Comparison of ENCODE assay signal across 1 cellular context in the genomic region with DNA sequence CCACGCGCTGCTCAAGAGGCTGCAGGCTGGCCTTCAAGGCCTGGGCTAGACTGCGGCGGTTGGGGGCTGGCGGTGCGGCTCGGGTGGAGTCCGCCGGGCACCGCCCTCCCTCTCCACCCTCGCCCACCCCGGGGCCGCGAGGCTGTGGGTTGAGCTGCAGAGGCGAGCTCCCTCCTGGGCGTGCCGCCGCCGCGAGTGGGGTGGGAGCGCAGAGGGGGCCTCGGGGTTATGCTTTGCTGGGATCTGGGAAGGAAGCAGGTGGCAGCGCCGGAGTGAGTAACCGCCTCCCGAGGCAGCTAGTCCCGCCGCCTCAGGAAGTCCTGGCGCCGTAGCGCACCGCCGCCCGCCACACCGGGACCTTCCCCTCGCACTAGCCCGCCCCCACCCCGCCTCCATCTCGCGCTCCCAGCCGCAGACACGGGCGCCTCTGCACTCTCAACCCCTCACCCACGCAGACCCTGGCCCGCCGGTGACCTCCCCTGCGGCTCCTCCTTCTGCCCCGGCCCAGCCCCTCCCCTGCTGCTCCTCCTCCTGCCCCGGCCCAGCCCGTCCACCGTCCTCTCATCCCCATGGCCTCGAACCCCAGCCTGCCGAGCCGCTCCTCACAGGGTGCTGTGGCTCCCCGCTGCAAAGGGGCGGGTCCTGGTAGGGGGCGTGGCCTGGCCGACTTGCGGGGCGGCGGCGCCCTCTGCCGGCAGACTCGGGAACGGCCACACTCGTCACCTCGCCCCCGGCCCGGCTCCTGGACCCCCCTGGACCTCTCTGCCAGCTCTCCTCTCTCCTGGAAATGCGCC.
TF ChIP-seq lines count a peak whose summit lies in the region.

No MANE protein-coding gene starts in this region.

TF ChIP-seq in HepG2, 621 proteins besides CTCF, POLR2A, EP300 and RAD21 (continued from another document and continues in another):
- TF ChIP-seq ZMYM2 (CRISPR knock-in tag; IDR thresholded peaks at IDR 0.05) (peak; percentile 35; the same call in 1 of the 2 replicates), EEA1 (CRISPR knock-in tag; IDR thresholded peaks at IDR 0.05; ENCODE audit: borderline replicate concordance) (0 out of 2 replicates have a peak, but pooled peaks have one; percentile 40), AGO1 (IDR thresholded peaks at IDR 0.05; ENCODE audit: low read depth, low read length, poor library complexity, severe bottlenecking) (peak; percentile 34), ZNF143 (CRISPR knock-in tag; IDR thresholded peaks at IDR 0.05) (no peak), ZNF432 (CRISPR knock-in tag; IDR thresholded peaks at IDR 0.05; ENCODE audit: borderline replicate concordance) (no peak), STAG1 (CRISPR knock-in tag; IDR thresholded peaks at IDR 0.05) (peak; percentile 76), SMAD1 (CRISPR knock-in tag; IDR thresholded peaks at IDR 0.05; ENCODE audit: borderline replicate concordance, low read depth) (peak; percentile 77; the same call in 1 of the 2 replicates), NONO (IDR thresholded peaks at IDR 0.05) (no peak), NONO (CRISPR knock-in tag; conservative IDR thresholded peaks at IDR 0.05) (peak; percentile 87), TAF15 (IDR thresholded peaks at IDR 0.05; ENCODE audit: low read depth, low read length, poor library complexity, severe bottlenecking) (no peak), TCF12 (IDR thresholded peaks at IDR 0.05) (no peak), TCF12 (CRISPR knock-in tag; IDR thresholded peaks at IDR 0.05) (no peak; the same call in 1 of the 2 replicates), NFYB (CRISPR knock-in tag; IDR thresholded peaks at IDR 0.05) (no peak), GATAD1 (CRISPR knock-in tag; IDR thresholded peaks at IDR 0.05) (0 out of 2 replicates have a peak, but pooled peaks have one; percentile 21), SRF (IDR thresholded peaks at IDR 0.05; ENCODE audit: low read depth, low read length) (0 out of 2 replicates have a peak, but pooled peaks have one; percentile 3), GATA4 (IDR thresholded peaks at IDR 0.05; ENCODE audit: borderline replicate concordance, low read depth) (no peak), SAP130 (CRISPR knock-in tag; IDR thresholded peaks at IDR 0.05; ENCODE audit: low read depth) (peak; percentile 51), SP4 (CRISPR knock-in tag; IDR thresholded peaks at IDR 0.05) (peak; percentile 95), ZNF768 (CRISPR knock-in tag; IDR thresholded peaks at IDR 0.05) (peak; percentile 10; the same call in 1 of the 2 replicates), ZNF546 (CRISPR knock-in tag; conservative IDR thresholded peaks at IDR 0.05) (0 out of 2 replicates have a peak, but pooled peaks have one; percentile 38), KLF15 (CRISPR knock-in tag; IDR thresholded peaks at IDR 0.05; ENCODE audit: borderline replicate concordance) (0 out of 2 replicates have a peak, but pooled peaks have one; percentile 56), MIER3 (CRISPR knock-in tag; IDR thresholded peaks at IDR 0.05; ENCODE audit: borderline replicate concordance) (peak; percentile 17; the same call in 1 of the 2 replicates), SALL1 (CRISPR knock-in tag; IDR thresholded peaks at IDR 0.05) (peak; percentile 61), KDM2A (CRISPR knock-in tag; IDR thresholded peaks at IDR 0.05; ENCODE audit: borderline replicate concordance, low read depth) (peak; percentile 41; the same call in 1 of the 2 replicates), MED1 (CRISPR knock-in tag; IDR thresholded peaks at IDR 0.05) (peak; percentile 46; the same call in 1 of the 2 replicates), RARA (CRISPR knock-in tag; IDR thresholded peaks at IDR 0.05) (0 out of 2 replicates have a peak, but pooled peaks have one; percentile 1), DPF2 (CRISPR knock-in tag; IDR thresholded peaks at IDR 0.05; ENCODE audit: borderline replicate concordance, low read depth) (no peak), ZNF777 (CRISPR knock-in tag; IDR thresholded peaks at IDR 0.05) (peak; percentile 55; the same call in 1 of the 2 replicates), SP1 (IDR thresholded peaks at IDR 0.05) (no peak), SP1 (CRISPR knock-in tag; IDR thresholded peaks at IDR 0.05) (peak; percentile 99), ZNF891 (CRISPR knock-in tag; IDR thresholded peaks at IDR 0.05) (no peak), ZNF772 (CRISPR knock-in tag; IDR thresholded peaks at IDR 0.05) (peak; percentile 53; the same call in 1 of the 2 replicates), RBFOX2 (IDR thresholded peaks at IDR 0.05; ENCODE audit: low read depth, low read length) (0 out of 2 replicates have a peak, but pooled peaks have one; percentile 27), HNRNPLL (IDR thresholded peaks at IDR 0.05; ENCODE audit: low read depth, low read length, poor library complexity, severe bottlenecking) (peak; percentile 33), SP5 (CRISPR knock-in tag; IDR thresholded peaks at IDR 0.05; ENCODE audit: borderline replicate concordance, low read depth) (peak; percentile 41; the same call in 1 of the 2 replicates), KAT2B (IDR thresholded peaks at IDR 0.05; ENCODE audit: borderline replicate concordance, low read depth, low read length) (no peak), ZNF446 (CRISPR knock-in tag; IDR thresholded peaks at IDR 0.05) (no peak), YEATS4 (CRISPR knock-in tag; IDR thresholded peaks at IDR 0.05; ENCODE audit: borderline replicate concordance) (peak; percentile 69; the same call in 1 of the 2 replicates)
- TF ChIP-seq, protein P1, sequence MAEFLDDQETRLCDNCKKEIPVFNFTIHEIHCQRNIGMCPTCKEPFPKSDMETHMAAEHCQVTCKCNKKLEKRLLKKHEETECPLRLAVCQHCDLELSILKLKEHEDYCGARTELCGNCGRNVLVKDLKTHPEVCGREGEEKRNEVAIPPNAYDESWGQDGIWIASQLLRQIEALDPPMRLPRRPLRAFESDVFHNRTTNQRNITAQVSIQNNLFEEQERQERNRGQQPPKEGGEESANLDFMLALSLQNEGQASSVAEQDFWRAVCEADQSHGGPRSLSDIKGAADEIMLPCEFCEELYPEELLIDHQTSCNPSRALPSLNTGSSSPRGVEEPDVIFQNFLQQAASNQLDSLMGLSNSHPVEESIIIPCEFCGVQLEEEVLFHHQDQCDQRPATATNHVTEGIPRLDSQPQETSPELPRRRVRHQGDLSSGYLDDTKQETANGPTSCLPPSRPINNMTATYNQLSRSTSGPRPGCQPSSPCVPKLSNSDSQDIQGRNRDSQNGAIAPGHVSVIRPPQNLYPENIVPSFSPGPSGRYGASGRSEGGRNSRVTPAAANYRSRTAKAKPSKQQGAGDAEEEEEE (CRISPR knock-in tag; IDR thresholded peaks at IDR 0.05; ENCODE audit: borderline replicate concordance): no peak
- TF ChIP-seq, protein P2, sequence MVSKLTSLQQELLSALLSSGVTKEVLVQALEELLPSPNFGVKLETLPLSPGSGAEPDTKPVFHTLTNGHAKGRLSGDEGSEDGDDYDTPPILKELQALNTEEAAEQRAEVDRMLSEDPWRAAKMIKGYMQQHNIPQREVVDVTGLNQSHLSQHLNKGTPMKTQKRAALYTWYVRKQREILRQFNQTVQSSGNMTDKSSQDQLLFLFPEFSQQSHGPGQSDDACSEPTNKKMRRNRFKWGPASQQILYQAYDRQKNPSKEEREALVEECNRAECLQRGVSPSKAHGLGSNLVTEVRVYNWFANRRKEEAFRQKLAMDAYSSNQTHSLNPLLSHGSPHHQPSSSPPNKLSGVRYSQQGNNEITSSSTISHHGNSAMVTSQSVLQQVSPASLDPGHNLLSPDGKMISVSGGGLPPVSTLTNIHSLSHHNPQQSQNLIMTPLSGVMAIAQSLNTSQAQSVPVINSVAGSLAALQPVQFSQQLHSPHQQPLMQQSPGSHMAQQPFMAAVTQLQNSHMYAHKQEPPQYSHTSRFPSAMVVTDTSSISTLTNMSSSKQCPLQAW (CRISPR knock-in tag; IDR thresholded peaks at IDR 0.05): peak; percentile 43; the same call in 1 of the 2 replicates
- TF ChIP-seq, protein P3, sequence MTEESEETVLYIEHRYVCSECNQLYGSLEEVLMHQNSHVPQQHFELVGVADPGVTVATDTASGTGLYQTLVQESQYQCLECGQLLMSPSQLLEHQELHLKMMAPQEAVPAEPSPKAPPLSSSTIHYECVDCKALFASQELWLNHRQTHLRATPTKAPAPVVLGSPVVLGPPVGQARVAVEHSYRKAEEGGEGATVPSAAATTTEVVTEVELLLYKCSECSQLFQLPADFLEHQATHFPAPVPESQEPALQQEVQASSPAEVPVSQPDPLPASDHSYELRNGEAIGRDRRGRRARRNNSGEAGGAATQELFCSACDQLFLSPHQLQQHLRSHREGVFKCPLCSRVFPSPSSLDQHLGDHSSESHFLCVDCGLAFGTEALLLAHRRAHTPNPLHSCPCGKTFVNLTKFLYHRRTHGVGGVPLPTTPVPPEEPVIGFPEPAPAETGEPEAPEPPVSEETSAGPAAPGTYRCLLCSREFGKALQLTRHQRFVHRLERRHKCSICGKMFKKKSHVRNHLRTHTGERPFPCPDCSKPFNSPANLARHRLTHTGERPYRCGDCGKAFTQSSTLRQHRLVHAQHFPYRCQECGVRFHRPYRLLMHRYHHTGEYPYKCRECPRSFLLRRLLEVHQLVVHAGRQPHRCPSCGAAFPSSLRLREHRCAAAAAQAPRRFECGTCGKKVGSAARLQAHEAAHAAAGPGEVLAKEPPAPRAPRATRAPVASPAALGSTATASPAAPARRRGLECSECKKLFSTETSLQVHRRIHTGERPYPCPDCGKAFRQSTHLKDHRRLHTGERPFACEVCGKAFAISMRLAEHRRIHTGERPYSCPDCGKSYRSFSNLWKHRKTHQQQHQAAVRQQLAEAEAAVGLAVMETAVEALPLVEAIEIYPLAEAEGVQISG (CRISPR knock-in tag; IDR thresholded peaks at IDR 0.05): peak; percentile 59
- TF ChIP-seq, protein P4, sequence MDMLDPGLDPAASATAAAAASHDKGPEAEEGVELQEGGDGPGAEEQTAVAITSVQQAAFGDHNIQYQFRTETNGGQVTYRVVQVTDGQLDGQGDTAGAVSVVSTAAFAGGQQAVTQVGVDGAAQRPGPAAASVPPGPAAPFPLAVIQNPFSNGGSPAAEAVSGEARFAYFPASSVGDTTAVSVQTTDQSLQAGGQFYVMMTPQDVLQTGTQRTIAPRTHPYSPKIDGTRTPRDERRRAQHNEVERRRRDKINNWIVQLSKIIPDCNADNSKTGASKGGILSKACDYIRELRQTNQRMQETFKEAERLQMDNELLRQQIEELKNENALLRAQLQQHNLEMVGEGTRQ (IDR thresholded peaks at IDR 0.05; ENCODE audit: low read depth, low read length): no peak
- TF ChIP-seq, protein P4 (CRISPR knock-in tag; IDR thresholded peaks at IDR 0.05; ENCODE audit: borderline replicate concordance): peak; percentile 30; the same call in 1 of the 2 replicates
- TF ChIP-seq, protein P5, sequence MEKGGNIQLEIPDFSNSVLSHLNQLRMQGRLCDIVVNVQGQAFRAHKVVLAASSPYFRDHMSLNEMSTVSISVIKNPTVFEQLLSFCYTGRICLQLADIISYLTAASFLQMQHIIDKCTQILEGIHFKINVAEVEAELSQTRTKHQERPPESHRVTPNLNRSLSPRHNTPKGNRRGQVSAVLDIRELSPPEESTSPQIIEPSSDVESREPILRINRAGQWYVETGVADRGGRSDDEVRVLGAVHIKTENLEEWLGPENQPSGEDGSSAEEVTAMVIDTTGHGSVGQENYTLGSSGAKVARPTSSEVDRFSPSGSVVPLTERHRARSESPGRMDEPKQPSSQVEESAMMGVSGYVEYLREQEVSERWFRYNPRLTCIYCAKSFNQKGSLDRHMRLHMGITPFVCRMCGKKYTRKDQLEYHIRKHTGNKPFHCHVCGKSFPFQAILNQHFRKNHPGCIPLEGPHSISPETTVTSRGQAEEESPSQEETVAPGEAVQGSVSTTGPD (CRISPR knock-in tag; IDR thresholded peaks at IDR 0.05): no peak
- TF ChIP-seq, protein P6, sequence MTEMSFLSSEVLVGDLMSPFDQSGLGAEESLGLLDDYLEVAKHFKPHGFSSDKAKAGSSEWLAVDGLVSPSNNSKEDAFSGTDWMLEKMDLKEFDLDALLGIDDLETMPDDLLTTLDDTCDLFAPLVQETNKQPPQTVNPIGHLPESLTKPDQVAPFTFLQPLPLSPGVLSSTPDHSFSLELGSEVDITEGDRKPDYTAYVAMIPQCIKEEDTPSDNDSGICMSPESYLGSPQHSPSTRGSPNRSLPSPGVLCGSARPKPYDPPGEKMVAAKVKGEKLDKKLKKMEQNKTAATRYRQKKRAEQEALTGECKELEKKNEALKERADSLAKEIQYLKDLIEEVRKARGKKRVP (CRISPR knock-in tag; IDR thresholded peaks at IDR 0.05): 0 out of 4 replicates have a peak, but pooled peaks of 1 of the 2 experiments have one; percentile 21
- TF ChIP-seq, protein P7, sequence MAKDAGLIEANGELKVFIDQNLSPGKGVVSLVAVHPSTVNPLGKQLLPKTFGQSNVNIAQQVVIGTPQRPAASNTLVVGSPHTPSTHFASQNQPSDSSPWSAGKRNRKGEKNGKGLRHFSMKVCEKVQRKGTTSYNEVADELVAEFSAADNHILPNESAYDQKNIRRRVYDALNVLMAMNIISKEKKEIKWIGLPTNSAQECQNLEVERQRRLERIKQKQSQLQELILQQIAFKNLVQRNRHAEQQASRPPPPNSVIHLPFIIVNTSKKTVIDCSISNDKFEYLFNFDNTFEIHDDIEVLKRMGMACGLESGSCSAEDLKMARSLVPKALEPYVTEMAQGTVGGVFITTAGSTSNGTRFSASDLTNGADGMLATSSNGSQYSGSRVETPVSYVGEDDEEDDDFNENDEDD (CRISPR knock-in tag; IDR thresholded peaks at IDR 0.05; ENCODE audit: borderline replicate concordance): peak; percentile 48; the same call in 1 of the 2 replicates
- TF ChIP-seq, protein P8, sequence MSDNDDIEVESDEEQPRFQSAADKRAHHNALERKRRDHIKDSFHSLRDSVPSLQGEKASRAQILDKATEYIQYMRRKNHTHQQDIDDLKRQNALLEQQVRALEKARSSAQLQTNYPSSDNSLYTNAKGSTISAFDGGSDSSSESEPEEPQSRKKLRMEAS (IDR thresholded peaks at IDR 0.05): peak; percentile 47; the same call in 1 of the 2 replicates
- TF ChIP-seq, protein P9, sequence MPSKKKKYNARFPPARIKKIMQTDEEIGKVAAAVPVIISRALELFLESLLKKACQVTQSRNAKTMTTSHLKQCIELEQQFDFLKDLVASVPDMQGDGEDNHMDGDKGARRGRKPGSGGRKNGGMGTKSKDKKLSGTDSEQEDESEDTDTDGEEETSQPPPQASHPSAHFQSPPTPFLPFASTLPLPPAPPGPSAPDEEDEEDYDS (CRISPR knock-in tag; IDR thresholded peaks at IDR 0.05): peak; percentile 37; the same call in 1 of the 2 replicates
